In genomic region chr3:177824841-177825240, GRCh38 we compare ENCODE assay signal across 16 cellular contexts.
DNase-seq lines count a peak whose midpoint lies in the region; ATAC-seq, FAIRE-seq and TF ChIP-seq lines count a peak whose summit lies in the region.
"Had no signal": no experiment of that assay in that cellular context is flagged by ENCODE, and none has a peak within 500 bp of the region (broad histone marks: within the 10 kb centered on the region; RNA-seq: fewer than 3 reads in every experiment).

No MANE protein-coding gene starts in this region.

- ATAC-seq in HG03108 (IDR thresholded peaks at IDR 0.05; ENCODE audit: unreplicated experiment) (no peak), GM19023 (IDR thresholded peaks at IDR 0.05; ENCODE audit: unreplicated experiment) (no peak)
- ATAC-seq: activated CD4-positive, CD25-positive, alpha-beta regulatory T cell treated with anti-CD3 and anti-CD28 coated beads, Interleukin-2, amount 50 U/mL, for 24 hours had no signal

- H3K4me1 Mint-ChIP-seq in Caco-2 (ENCODE audit: low read depth, unreplicated experiment), result peaks cover 24% of the 10 kb centered on the region

- H3K36me3 Mint-ChIP-seq in Caco-2 (ENCODE audit: insufficient read depth, unreplicated experiment), result no peaks in the 10 kb centered on the region

- TF ChIP-seq POLR2A in sigmoid colon (IDR thresholded peaks at IDR 0.05), result no peak

- DNase-seq in Caco-2 (no peak), ascending aorta (ENCODE audit: low spot score in 2 of 2) (no peak), kidney (no peak), sigmoid colon (peak; percentile 68), frontal cortex (ENCODE audit: low spot score in 2 of 2) (no peak), HK-2 (ENCODE audit: unreplicated experiment) (no peak)
- DNase-seq: activated naive CD4-positive, alpha-beta T cell treated with Interleukin-2 at 50 U/mL for 16 hours; brain microvascular endothelial cell; NCI-H1694; NCI-H524 treated with DMSO at 0.1 percent for 48 hours had no signal

- H3K27me3 Mint-ChIP-seq in Caco-2 (ENCODE audit: insufficient read depth, unreplicated experiment), result no peaks in the 10 kb centered on the region

- peak overlapping the region; percentile 77 for H3K27ac Mint-ChIP-seq in Caco-2 (ENCODE audit: unreplicated experiment)
- H3K27ac Mint-ChIP-seq: T-helper 1 cell treated with Interleukin-12 subunit alpha and Interleukin-12 subunit beta and Interleukin-4 antibody, amounts not matched to agents 30 μg/mL and 1 μg/mL, for 36 hours had no signal

- 75 to 82% methylated on average over 4 of the region's 4 CpGs for WGBS in sigmoid colon, 2 donors

- H3K27me3 ChIP-seq in Caco-2 (replicated peaks; ENCODE audit: control insufficient read depth, insufficient read depth, low read length) (no peaks in the 10 kb centered on the region), ascending aorta (no peaks in the 10 kb centered on the region), sigmoid colon (no peaks in the 10 kb centered on the region)
- H3K27me3 ChIP-seq: brain microvascular endothelial cell had no signal

- POLR2A ChIA-PET in Caco-2 (lab: Charles Lee), result interaction anchor here (0.6 kb wide), 1 partner anchor 100 kb away, joined by 3 read pairs; no protein-coding TSS in a partner anchor

- intact Hi-C loops in Caco-2 (cut with micrococcal nuclease; ENCODE audit: unreplicated experiment), result loop anchor here (1.0 to 10.0 kb wide), 3 partner anchors 28 to 560 kb away; no protein-coding TSS in a partner anchor
- intact Hi-C loops in ascending aorta (cut with DNase I), result loop anchor here (5.0 kb wide), 2 partner anchors 82 to 463 kb away; no protein-coding TSS in a partner anchor
- intact Hi-C loops in kidney (cut with DNase I), result no loop called here
- intact Hi-C loops in sigmoid colon (cut with DNase I), result loop anchor here (5.0 to 10.0 kb wide), 6 partner anchors 43 to 463 kb away; no protein-coding TSS in a partner anchor

- H3K4me3 ChIP-seq in Caco-2 (ENCODE audit: low read depth, low read length) (no peak overlapping the region), ascending aorta (no peak overlapping the region), kidney (ENCODE audit: low read length in 2 of 2) (no peak overlapping the region), sigmoid colon (no peak overlapping the region)
- H3K4me3 ChIP-seq: psoas muscle had no signal

- CTCF ChIA-PET in Caco-2 (lab: Charles Lee), result no interaction called here

- H3K9me3 ChIP-seq in Caco-2 (no peaks in the 10 kb centered on the region), ascending aorta (no peaks in the 10 kb centered on the region), kidney (ENCODE audit: control insufficient read depth in 1 of 2, low read length in 2 of 2) (no peaks in the 10 kb centered on the region), sigmoid colon (no peaks in the 10 kb centered on the region)
- H3K9me3 ChIP-seq: psoas muscle had no signal

- no peaks in the 10 kb centered on the region for H3K9me3 Mint-ChIP-seq in Caco-2 (ENCODE audit: unreplicated experiment)
- H3K9me3 Mint-ChIP-seq: T-helper 1 cell treated with Interleukin-12 subunit alpha and Interleukin-12 subunit beta and Interleukin-4 antibody, amounts not matched to agents 30 μg/mL and 1 μg/mL, for 36 hours had no signal

- FAIRE-seq in kidney (lab: Jason Lieb, UNC), result no peak
- no peak for FAIRE-seq in frontal cortex (lab: Jason Lieb, UNC)
- FAIRE-seq: urothelium cell line had no signal

- BruUV-seq in Caco-2 (replicated peaks; lab: Mats Ljungman, UMichigan), result no TSS peak

- peak overlapping the region in 1 of 2 donors; percentile 44 for H3K9ac ChIP-seq in kidney (ENCODE audit: low read length in 2 of 2)

- H3K27ac ChIP-seq in ascending aorta (peak overlapping the region; percentile 54 to 76), kidney (ENCODE audit: low read depth in 2 of 2, low read length in 2 of 2) (peak overlapping the region; percentile 61 to 94), sigmoid colon (peak overlapping the region; percentile 79 to 85 (median 84))
- H3K27ac ChIP-seq: brain microvascular endothelial cell, psoas muscle had no signal

- TF ChIP-seq CTCF in Caco-2 (IDR thresholded peaks at IDR 0.05; ENCODE audit: insufficient read depth in 1 of 2, low read depth in 1 of 2, low read length in 1 of 2, severe bottlenecking in 1 of 2, unreplicated experiment in 1 of 2) (no peak), ascending aorta (IDR thresholded peaks at IDR 0.05) (no peak), kidney (IDR thresholded peaks at IDR 0.05; ENCODE audit: borderline replicate concordance, extremely low read depth, insufficient read depth) (no peak), sigmoid colon (IDR thresholded peaks at IDR 0.05) (no peak)

- no peak for TF ChIP-seq EP300 in sigmoid colon (IDR thresholded peaks at IDR 0.05)

- peaks cover 38% of the 10 kb centered on the region for H3K4me1 ChIP-seq in Caco-2
- peaks cover 10 to 35% of the 10 kb centered on the region in 2 donors for H3K4me1 ChIP-seq in ascending aorta
- peaks cover 13 to 23% of the 10 kb centered on the region in 2 donors for H3K4me1 ChIP-seq in kidney (ENCODE audit: control insufficient read depth in 1 of 2, insufficient read depth in 1 of 2, low read depth in 1 of 2, low read length in 2 of 2)
- H3K4me1 ChIP-seq in sigmoid colon, result peaks cover 0 to 85% (median 74%) of the 10 kb centered on the region in 4 donors

- H3K36me3 ChIP-seq in Caco-2 (ENCODE audit: control insufficient read depth, insufficient read depth, low read length) (no peaks in the 10 kb centered on the region), ascending aorta (no peaks in the 10 kb centered on the region), kidney (ENCODE audit: control insufficient read depth in 1 of 2, insufficient read depth in 2 of 2, low read length in 2 of 2) (no peaks in the 10 kb centered on the region), sigmoid colon (no peaks in the 10 kb centered on the region)
- H3K36me3 ChIP-seq: brain microvascular endothelial cell had no signal

- H3K4me3 Mint-ChIP-seq in Caco-2 (ENCODE audit: unreplicated experiment), result no peak overlapping the region
- H3K4me3 Mint-ChIP-seq: T-helper 1 cell treated with Interleukin-12 subunit alpha and Interleukin-12 subunit beta and Interleukin-4 antibody, amounts not matched to agents 30 μg/mL and 1 μg/mL, for 36 hours had no signal
